1 cellular context compared by ENCODE assay signal in genomic region chr5:43000198-43000840, GRCh38.
TF ChIP-seq lines count a peak whose summit lies in the region.

No MANE protein-coding gene starts in this region.

TF ChIP-seq in HepG2, 621 proteins besides CTCF, POLR2A, EP300 and RAD21 (continued from another document and continues in another):
- 0 out of 2 replicates have a peak, but pooled peaks have one; percentile 28 for TF ChIP-seq ZNF800 (CRISPR knock-in tag; IDR thresholded peaks at IDR 0.05)
- TF ChIP-seq ZNF503 (CRISPR knock-in tag; IDR thresholded peaks at IDR 0.05): no peak
- no peak for TF ChIP-seq PAF1 (CRISPR knock-in tag; IDR thresholded peaks at IDR 0.05)
- no peak for TF ChIP-seq JUNB (CRISPR knock-in tag; IDR thresholded peaks at IDR 0.05; ENCODE audit: borderline replicate concordance)
- no peak for TF ChIP-seq PITX1 (CRISPR knock-in tag; IDR thresholded peaks at IDR 0.05)
- TF ChIP-seq IRF9 (CRISPR knock-in tag; IDR thresholded peaks at IDR 0.05; ENCODE audit: borderline replicate concordance): no peak
- peak; percentile 67; the same call in 1 of the 2 replicates for TF ChIP-seq KDM5B (CRISPR knock-in tag; IDR thresholded peaks at IDR 0.05; ENCODE audit: borderline replicate concordance)
- TF ChIP-seq ZNF333 (CRISPR knock-in tag; IDR thresholded peaks at IDR 0.05; ENCODE audit: borderline replicate concordance): peak; percentile 55; the same call in 1 of the 2 replicates
- TF ChIP-seq ZFX (CRISPR knock-in tag; IDR thresholded peaks at IDR 0.05; ENCODE audit: low read depth): peak; percentile 45; the same call in 1 of the 2 replicates
- no peak for TF ChIP-seq THRA (CRISPR knock-in tag; IDR thresholded peaks at IDR 0.05; ENCODE audit: borderline replicate concordance)
- TF ChIP-seq DMTF1 (CRISPR knock-in tag; IDR thresholded peaks at IDR 0.05): no peak
- TF ChIP-seq ZNF589 (CRISPR knock-in tag; conservative IDR thresholded peaks at IDR 0.05): no peak
- no peak for TF ChIP-seq ERF (CRISPR knock-in tag; IDR thresholded peaks at IDR 0.05)
- no peak for TF ChIP-seq ZNF567 (CRISPR knock-in tag; IDR thresholded peaks at IDR 0.05; ENCODE audit: borderline replicate concordance)
- no peak for TF ChIP-seq ZNF263 (CRISPR knock-in tag; IDR thresholded peaks at IDR 0.05)
- no peak for TF ChIP-seq SNAPC5 (CRISPR knock-in tag; IDR thresholded peaks at IDR 0.05; ENCODE audit: borderline replicate concordance)
- TF ChIP-seq MAFK (conservative IDR thresholded peaks at IDR 0.05 in 1 of 2, IDR thresholded peaks at IDR 0.05 in 1 of 2; ENCODE audit: low read length in 2 of 2): no peak
- TF ChIP-seq FOXO4 (CRISPR knock-in tag; conservative IDR thresholded peaks at IDR 0.05): no peak
- no peak for TF ChIP-seq E2F5 (CRISPR knock-in tag; conservative IDR thresholded peaks at IDR 0.05)
- TF ChIP-seq RNF219 (CRISPR knock-in tag; IDR thresholded peaks at IDR 0.05): no peak
- no peak for TF ChIP-seq ZNF280B (CRISPR knock-in tag; IDR thresholded peaks at IDR 0.05; ENCODE audit: borderline replicate concordance)
- no peak for TF ChIP-seq THAP8 (CRISPR knock-in tag; IDR thresholded peaks at IDR 0.05; ENCODE audit: borderline replicate concordance)
- TF ChIP-seq TFAP4 (IDR thresholded peaks at IDR 0.05; ENCODE audit: borderline replicate concordance, low read depth): no peak
- no peak for TF ChIP-seq KDM3A (CRISPR knock-in tag; IDR thresholded peaks at IDR 0.05; ENCODE audit: low read depth)
- no peak for TF ChIP-seq SRY (CRISPR knock-in tag; IDR thresholded peaks at IDR 0.05)
- TF ChIP-seq ZNF468 (CRISPR knock-in tag; IDR thresholded peaks at IDR 0.05): no peak
- no peak for TF ChIP-seq TEAD2 (CRISPR knock-in tag; IDR thresholded peaks at IDR 0.05)
- TF ChIP-seq MEF2D (CRISPR knock-in tag; IDR thresholded peaks at IDR 0.05): no peak
- no peak for TF ChIP-seq RCOR2 (CRISPR knock-in tag; IDR thresholded peaks at IDR 0.05)
